ENCODE assay signal across 17 cellular contexts in the genomic region with DNA sequence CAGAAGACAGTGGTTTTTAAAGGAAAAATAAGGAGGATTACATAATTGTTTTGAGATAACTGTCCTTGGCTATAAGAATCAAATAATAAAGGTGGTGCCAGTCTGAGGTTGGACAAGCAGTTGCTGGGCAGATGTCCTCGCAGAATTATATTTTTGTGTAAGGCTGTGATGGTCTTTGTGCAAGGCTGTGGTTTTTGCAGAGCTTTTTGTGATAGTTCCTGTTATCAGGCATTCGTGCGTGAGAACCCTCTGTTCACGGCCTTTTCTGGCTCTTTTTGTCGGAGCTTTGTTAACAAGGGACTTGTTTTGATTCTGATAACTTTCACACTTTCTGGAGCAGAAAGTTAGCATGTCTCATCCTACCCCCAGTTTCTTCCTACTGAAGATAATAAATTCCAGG.
DNase-seq lines count a peak whose midpoint lies in the region; ATAC-seq lines count a peak whose summit lies in the region.
"Had no signal": no experiment of that assay in that cellular context is flagged by ENCODE, and none has a peak within 500 bp of the region (broad histone marks: within the 10 kb centered on the region; RNA-seq: fewer than 3 reads in every experiment).

No MANE protein-coding gene starts in this region.

- no peak overlapping the region for H3K4me3 Mint-ChIP-seq in activated T-cell treated with anti-CD3 and anti-CD28 coated beads, Interleukin-2, amount 50 U/mL, for 24 hours
- H3K4me3 Mint-ChIP-seq: activated T-cell treated with anti-CD3 and anti-CD28 coated beads, Interleukin-2, amount 50 U/mL, for 4 hours had no signal

- peak overlapping the region; percentile 70; the same call in 1 of the 2 replicates for H3K9ac ChIP-seq in BLaER1

- peaks cover 35% of the 10 kb centered on the region for H3K9me3 ChIP-seq in BLaER1
- H3K9me3 ChIP-seq: colonic mucosa, Peyer's patch, thoracic aorta had no signal

- peak overlapping the region; percentile 91 for H3K4me2 ChIP-seq in BLaER1

- ATAC-seq in GM19351 (IDR thresholded peaks at IDR 0.05; ENCODE audit: unreplicated experiment) (peak; percentile 48), HG02973 (IDR thresholded peaks at IDR 0.05; ENCODE audit: unreplicated experiment) (peak; percentile 38), HG02763 (IDR thresholded peaks at IDR 0.05; ENCODE audit: unreplicated experiment) (no peak), GM19324 (IDR thresholded peaks at IDR 0.05; ENCODE audit: low FRiP score, unreplicated experiment) (no peak)
- ATAC-seq: activated T-cell treated with anti-CD3 and anti-CD28 coated beads, Interleukin-2, amount 50 U/mL, for 4 hours; heart left ventricle had no signal

- peaks cover 10% of the 10 kb centered on the region for H3K27me3 Mint-ChIP-seq in activated T-cell treated with anti-CD3 and anti-CD28 coated beads, Interleukin-2, amount 50 U/mL, for 24 hours

- peak overlapping the region; percentile 91 for H3K27ac ChIP-seq in BLaER1
- H3K27ac ChIP-seq: colonic mucosa, heart left ventricle, thoracic aorta had no signal

- H3K27me3 ChIP-seq in BLaER1 = no peaks in the 10 kb centered on the region
- H3K27me3 ChIP-seq: colonic mucosa, heart left ventricle, Peyer's patch had no signal

- peaks cover 72% of the 10 kb centered on the region for H3K4me1 ChIP-seq in BLaER1
- H3K4me1 ChIP-seq: colonic mucosa, heart left ventricle had no signal

- DNase-seq in NOMO-1 treated with DMSO at 0.1 percent for 48 hours (lab: John Stamatoyannopoulos, UW; ENCODE audit: unreplicated experiment) (peak; percentile 90), LoVo (ENCODE audit: low spot score) (no peak)
- no peak for DNase-seq in activated T-cell treated with anti-CD3 and anti-CD28 coated beads, Interleukin-2, amount 50 U/mL, for 24 hours
- DNase-seq: activated CD4-positive, alpha-beta T cell treated with anti-CD3 and anti-CD28 coated beads for 48 hours; activated T-cell treated with anti-CD3 and anti-CD28 coated beads, Interleukin-2, amount 50 U/mL, for 4 hours; amygdala; colonic mucosa; heart left ventricle; NCI-H226; posterior cingulate gyrus had no signal

- no peak overlapping the region for H3K27ac Mint-ChIP-seq in activated T-cell treated with anti-CD3 and anti-CD28 coated beads, Interleukin-2, amount 50 U/mL, for 24 hours

- no peaks in the 10 kb centered on the region for H3K36me3 Mint-ChIP-seq in activated T-cell treated with anti-CD3 and anti-CD28 coated beads, Interleukin-2, amount 50 U/mL, for 24 hours (ENCODE audit: low read depth)

- H3K36me3 ChIP-seq in BLaER1 = no peaks in the 10 kb centered on the region; the same call in 1 of the 2 replicates
- H3K36me3 ChIP-seq: colonic mucosa, heart left ventricle, Peyer's patch, thoracic aorta had no signal

- H3K4me1 Mint-ChIP-seq in activated T-cell treated with anti-CD3 and anti-CD28 coated beads, Interleukin-2, amount 50 U/mL, for 24 hours (ENCODE audit: low read depth) = peaks cover 5% of the 10 kb centered on the region

- peak overlapping the region; percentile 23; the same call in 1 of the 2 replicates for H3K4me3 ChIP-seq in BLaER1
- H3K4me3 ChIP-seq: colonic mucosa, heart left ventricle, Peyer's patch, thoracic aorta had no signal

- H4K20me1 ChIP-seq in BLaER1 = no peaks in the 10 kb centered on the region

- peaks cover 13% of the 10 kb centered on the region for H3K9me3 Mint-ChIP-seq in activated T-cell treated with anti-CD3 and anti-CD28 coated beads, Interleukin-2, amount 50 U/mL, for 24 hours

Comparison
In these comparisons a context has a peak if more than half of its experiments do, and no peak if none do; other contexts are left out.
1. ATAC-seq: peak in GM19351 (single experiment) and HG02973 (single experiment); none in HG02763 (single experiment) and GM19324 (single experiment).